In genomic region chr9:27340876-27341540, GRCh38 we compare ENCODE assay signal across 18 cellular contexts. TPM values are rescaled to one million over a fixed set of nuclear protein-coding genes. Genes with fewer than 3 reads are reported as not detected.
DNase-seq lines count a peak whose midpoint lies in the region; ATAC-seq and TF ChIP-seq lines count a peak whose summit lies in the region.
"Had no signal": no experiment of that assay in that cellular context is flagged by ENCODE, and none has a peak within 500 bp of the region (broad histone marks: within the 10 kb centered on the region; RNA-seq: fewer than 3 reads in every experiment).

No MANE protein-coding gene starts in this region.

- H3K27ac Mint-ChIP-seq in activated CD4-positive, alpha-beta T cell treated with anti-CD3 and anti-CD28 coated beads, Interleukin-2, amount 10 ng/mL, durations not matched to agents 24 days and 14 days: no peak overlapping the region
- H3K27ac Mint-ChIP-seq: natural killer cell treated with Interleukin-12 subunit alpha and Interleukin-12 subunit beta and Interleukin-15 and Interleukin-18, amount 100 ng/mL, for 72 hours; T-cell had no signal

- no peak overlapping the region for H3K9ac ChIP-seq in HUES48 (ENCODE audit: low read depth, low read length)

- H3K4me3 ChIP-seq in HUES48 (ENCODE audit: low read depth, low read length) (no peak overlapping the region), dorsolateral prefrontal cortex (peak overlapping the region in 17 of 59 donors; percentile 1 to 44 (median 16)), suprapubic skin (no peak overlapping the region)

- TF ChIP-seq EP300 in suprapubic skin (IDR thresholded peaks at IDR 0.05): no peak

- ATAC-seq in HG03378 (IDR thresholded peaks at IDR 0.05; ENCODE audit: unreplicated experiment) (no peak), HG02870 (IDR thresholded peaks at IDR 0.05; ENCODE audit: unreplicated experiment) (no peak)
- ATAC-seq: natural killer cell treated with Interleukin-12 subunit alpha and Interleukin-12 subunit beta and Interleukin-15 and Interleukin-18, amount 100 ng/mL, for 72 hours; T-cell had no signal

- H3K27me3 ChIP-seq in HUES48 (ENCODE audit: control insufficient read depth, insufficient read depth, low read length) (no peaks in the 10 kb centered on the region), dorsolateral prefrontal cortex (no peaks in the 10 kb centered on the region), suprapubic skin (no peaks in the 10 kb centered on the region)

- peaks cover 2% of the 10 kb centered on the region for H3K27me3 Mint-ChIP-seq in activated CD4-positive, alpha-beta T cell treated with anti-CD3 and anti-CD28 coated beads, Interleukin-2, amount 10 ng/mL, durations not matched to agents 24 days and 14 days
- H3K27me3 Mint-ChIP-seq: natural killer cell treated with Interleukin-12 subunit alpha and Interleukin-12 subunit beta and Interleukin-15 and Interleukin-18, amount 100 ng/mL, for 72 hours; T-cell had no signal

- peak overlapping the region; percentile 37 for H3K27ac ChIP-seq in HUES48 (ENCODE audit: low read depth, low read length)
- peak overlapping the region; percentile 74 to 97 (median 90) for H3K27ac ChIP-seq in dorsolateral prefrontal cortex
- H3K27ac ChIP-seq in suprapubic skin: peak overlapping the region; percentile 25

- no peaks in the 10 kb centered on the region for H3K9me3 Mint-ChIP-seq in activated CD4-positive, alpha-beta T cell treated with anti-CD3 and anti-CD28 coated beads, Interleukin-2, amount 10 ng/mL, durations not matched to agents 24 days and 14 days
- H3K9me3 Mint-ChIP-seq: natural killer cell treated with Interleukin-12 subunit alpha and Interleukin-12 subunit beta and Interleukin-15 and Interleukin-18, amount 100 ng/mL, for 72 hours; T-cell had no signal

- no peak for TF ChIP-seq POLR2A in suprapubic skin (IDR thresholded peaks at IDR 0.05)

- no peak overlapping the region for H3K4me3 Mint-ChIP-seq in activated CD4-positive, alpha-beta T cell treated with anti-CD3 and anti-CD28 coated beads, Interleukin-2, amount 10 ng/mL, durations not matched to agents 24 days and 14 days
- H3K4me3 Mint-ChIP-seq: immature natural killer cell; natural killer cell treated with Interleukin-12 subunit alpha and Interleukin-12 subunit beta and Interleukin-15 and Interleukin-18, amount 100 ng/mL, for 72 hours; T-cell had no signal

- 70% methylated on average over 8 of the region's 8 CpGs for WGBS in suprapubic skin

- H3K9me3 ChIP-seq in HUES48 (ENCODE audit: control insufficient read depth, insufficient read depth, low read length) (no peaks in the 10 kb centered on the region), suprapubic skin (no peaks in the 10 kb centered on the region)

- no peaks in the 10 kb centered on the region for H3K36me3 Mint-ChIP-seq in activated CD4-positive, alpha-beta T cell treated with anti-CD3 and anti-CD28 coated beads, Interleukin-2, amount 10 ng/mL, durations not matched to agents 24 days and 14 days (ENCODE audit: low read depth)
- H3K36me3 Mint-ChIP-seq: immature natural killer cell; natural killer cell treated with Interleukin-12 subunit alpha and Interleukin-12 subunit beta and Interleukin-15 and Interleukin-18, amount 100 ng/mL, for 72 hours; T-cell had no signal

- peaks cover 2% of the 10 kb centered on the region for H3K4me1 Mint-ChIP-seq in activated CD4-positive, alpha-beta T cell treated with anti-CD3 and anti-CD28 coated beads, Interleukin-2, amount 10 ng/mL, durations not matched to agents 24 days and 14 days
- H3K4me1 Mint-ChIP-seq: immature natural killer cell, T-cell had no signal

- DNase-seq in dorsolateral prefrontal cortex: no peak
- DNase-seq in midbrain (lab: John Stamatoyannopoulos, UW): peak; percentile 49
- no peak for DNase-seq in suprapubic skin (ENCODE audit: low spot score in 2 of 2)
- DNase-seq in activated CD4-positive, alpha-beta T cell treated with anti-CD3 and anti-CD28 coated beads, Interleukin-2, amount 10 ng/mL, durations not matched to agents 24 days and 14 days: no peak
- DNase-seq in NCI-H748 (lab: John Stamatoyannopoulos, UW; ENCODE audit: unreplicated experiment): no peak
- DNase-seq: activated CD4-positive, alpha-beta T cell treated with anti-CD3 and anti-CD28 coated beads, Interleukin-2, amount 50 U/mL, for 4 hours; activated effector memory CD4-positive, alpha-beta T cell treated with anti-CD3 and anti-CD28 coated beads, Interleukin-2, amount 50 U/mL, for 16 hours; immature natural killer cell; KG1; NCI-H2029 treated with DMSO at 0.1 percent for 48 hours; OCI-M1; stimulated activated CD4-positive, alpha-beta T cell treated with anti-CD3 and anti-CD28 coated beads, Interleukin-15, amount 100 ng/mL, for 24 hours; stimulated activated CD8-positive, alpha-beta memory T cell treated with anti-CD3 and anti-CD28 coated beads, Interleukin-4, amount 100 ng/mL, for 48 hours; T-cell had no signal

- TF ChIP-seq CTCF in dorsolateral prefrontal cortex (IDR thresholded peaks at IDR 0.05 in 54 of 56, conservative IDR thresholded peaks at IDR 0.05 in 2 of 56; ENCODE audit: low read depth in 1 of 56, partially characterized antibody in 56 of 56): peak in 1 of 56 donors; percentile 7
- no peak for TF ChIP-seq CTCF in suprapubic skin (IDR thresholded peaks at IDR 0.05)

- intact Hi-C loops in dorsolateral prefrontal cortex (cut with DNase I): no loop called here
- intact Hi-C loops in activated CD4-positive, alpha-beta T cell treated with anti-CD3 and anti-CD28 coated beads, Interleukin-2, amount 10 ng/mL, durations not matched to agents 24 days and 14 days (cut with micrococcal nuclease): no loop called here

- peaks cover 18% of the 10 kb centered on the region for H3K4me1 ChIP-seq in HUES48 (ENCODE audit: control insufficient read depth, insufficient read depth, low read length)
- peaks cover 53% of the 10 kb centered on the region for H3K4me1 ChIP-seq in suprapubic skin

- H3K36me3 ChIP-seq in HUES48 (ENCODE audit: control insufficient read depth, insufficient read depth, low read length) (no peaks in the 10 kb centered on the region), suprapubic skin (no peaks in the 10 kb centered on the region)

RNA-seq across cellular contexts. Expression of gene EQTN, which starts 44.1 kb away (rescaled TPM):
- total RNA-seq in dorsolateral prefrontal cortex (1 to 10 TPM in 84 of 120 experiments, under 1 TPM in 23, not detected in 13; 0.54 to 6.9 (median 1.5) TPM), suprapubic skin (under 1 TPM in 1 of 4 donors, not detected in 3; 0.97 TPM)
- total RNA-seq in activated CD4-positive, alpha-beta T cell treated with anti-CD3 and anti-CD28 coated beads, Interleukin-2, amount 10 ng/mL, durations not matched to agents 24 days and 14 days: not detected in 2 replicates
- total RNA-seq: natural killer cell treated with Interleukin-12 subunit alpha and Interleukin-12 subunit beta and Interleukin-15 and Interleukin-18, amount 100 ng/mL, for 72 hours; T-cell had no signal

Comparison
In these comparisons a context has a peak if more than half of its experiments do, and no peak if none do; other contexts are left out.
1. H3K27ac ChIP-seq: peak in every context shown above with its lines; median percentile 90 in dorsolateral prefrontal cortex; 37 in HUES48; 25 in suprapubic skin.